Comparison of ENCODE assay signal across 1 cellular context in the genomic region with DNA sequence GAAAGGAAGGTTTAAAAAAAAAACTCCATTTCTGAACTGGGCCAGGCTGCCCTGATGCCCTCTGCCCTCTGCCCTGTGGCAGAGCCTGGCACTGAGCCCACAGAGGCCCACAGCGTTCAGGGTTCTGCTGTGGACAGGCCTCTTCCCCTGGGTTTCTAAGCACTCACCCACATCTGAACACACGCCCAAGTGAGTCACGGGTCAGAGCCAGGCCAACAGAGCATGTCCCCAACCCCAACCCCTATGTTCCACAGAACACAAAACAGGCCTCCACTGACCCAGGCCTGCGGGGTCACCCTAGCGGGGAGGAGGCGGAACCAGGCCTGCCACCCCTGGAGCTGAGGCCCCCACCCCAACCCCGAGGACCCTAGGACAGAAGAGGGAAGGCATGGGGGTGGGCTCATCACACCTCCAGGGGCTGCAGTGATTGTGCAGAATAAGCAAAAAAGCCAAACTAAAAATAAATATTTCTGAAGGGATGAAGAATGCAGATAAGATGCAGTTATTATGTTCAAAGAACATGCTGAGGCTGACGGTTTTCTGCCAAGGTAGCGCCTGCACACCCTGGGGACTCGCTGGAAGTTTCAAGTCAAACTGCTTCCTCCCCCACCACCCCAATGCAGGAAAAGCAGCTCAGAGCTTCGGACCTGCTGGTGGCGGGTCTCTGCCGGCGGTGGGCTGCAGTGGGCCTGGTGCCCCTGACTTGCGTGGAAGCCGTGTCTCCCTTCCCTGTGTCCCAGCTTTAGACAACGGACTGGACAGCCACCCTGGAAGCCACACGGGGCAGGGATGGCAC.
TF ChIP-seq lines count a peak whose summit lies in the region.

No MANE protein-coding gene starts in this region.

TF ChIP-seq in SK-N-SH treated with all-trans-retinoic acid at 6 μM for 48 hours, 23 proteins besides CTCF, POLR2A, EP300 and RAD21 (continued from another document):
- TF ChIP-seq, protein P1, sequence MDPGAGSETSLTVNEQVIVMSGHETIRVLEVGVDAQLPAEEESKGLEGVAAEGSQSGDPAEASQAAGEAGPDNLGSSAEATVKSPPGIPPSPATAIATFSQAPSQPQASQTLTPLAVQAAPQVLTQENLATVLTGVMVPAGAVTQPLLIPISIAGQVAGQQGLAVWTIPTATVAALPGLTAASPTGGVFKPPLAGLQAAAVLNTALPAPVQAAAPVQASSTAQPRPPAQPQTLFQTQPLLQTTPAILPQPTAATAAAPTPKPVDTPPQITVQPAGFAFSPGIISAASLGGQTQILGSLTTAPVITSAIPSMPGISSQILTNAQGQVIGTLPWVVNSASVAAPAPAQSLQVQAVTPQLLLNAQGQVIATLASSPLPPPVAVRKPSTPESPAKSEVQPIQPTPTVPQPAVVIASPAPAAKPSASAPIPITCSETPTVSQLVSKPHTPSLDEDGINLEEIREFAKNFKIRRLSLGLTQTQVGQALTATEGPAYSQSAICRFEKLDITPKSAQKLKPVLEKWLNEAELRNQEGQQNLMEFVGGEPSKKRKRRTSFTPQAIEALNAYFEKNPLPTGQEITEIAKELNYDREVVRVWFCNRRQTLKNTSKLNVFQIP (CRISPR knock-in tag; IDR thresholded peaks at IDR 0.05; ENCODE audit: borderline replicate concordance, low read depth): no peak
- TF ChIP-seq, protein P2, sequence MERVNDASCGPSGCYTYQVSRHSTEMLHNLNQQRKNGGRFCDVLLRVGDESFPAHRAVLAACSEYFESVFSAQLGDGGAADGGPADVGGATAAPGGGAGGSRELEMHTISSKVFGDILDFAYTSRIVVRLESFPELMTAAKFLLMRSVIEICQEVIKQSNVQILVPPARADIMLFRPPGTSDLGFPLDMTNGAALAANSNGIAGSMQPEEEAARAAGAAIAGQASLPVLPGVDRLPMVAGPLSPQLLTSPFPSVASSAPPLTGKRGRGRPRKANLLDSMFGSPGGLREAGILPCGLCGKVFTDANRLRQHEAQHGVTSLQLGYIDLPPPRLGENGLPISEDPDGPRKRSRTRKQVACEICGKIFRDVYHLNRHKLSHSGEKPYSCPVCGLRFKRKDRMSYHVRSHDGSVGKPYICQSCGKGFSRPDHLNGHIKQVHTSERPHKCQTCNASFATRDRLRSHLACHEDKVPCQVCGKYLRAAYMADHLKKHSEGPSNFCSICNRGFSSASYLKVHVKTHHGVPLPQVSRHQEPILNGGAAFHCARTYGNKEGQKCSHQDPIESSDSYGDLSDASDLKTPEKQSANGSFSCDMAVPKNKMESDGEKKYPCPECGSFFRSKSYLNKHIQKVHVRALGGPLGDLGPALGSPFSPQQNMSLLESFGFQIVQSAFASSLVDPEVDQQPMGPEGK (CRISPR knock-in tag; IDR thresholded peaks at IDR 0.05; ENCODE audit: borderline replicate concordance): no peak
TF ChIP-seq in SK-N-SH treated with all-trans-retinoic acid at 6 μM for 48 hours: peak in this region for 1.
